21 cellular contexts compared by ENCODE assay signal in genomic region chr1:16118706-16119105, GRCh38. TPM values are rescaled to one million over a fixed set of nuclear protein-coding genes. Genes with fewer than 3 reads are reported as not detected.
"Had no signal": no experiment of that assay in that cellular context is flagged by ENCODE, and none has a peak within 500 bp of the region (broad histone marks: within the 10 kb centered on the region; RNA-seq: fewer than 3 reads in every experiment).

No MANE protein-coding gene starts in this region.

- H3K4me3 ChIP-seq: adrenal gland, breast epithelium, coronary artery, esophagus squamous epithelium, gastrocnemius medialis, lower lobe of right lung, sigmoid colon had no signal

- H3K36me3 ChIP-seq: breast epithelium, gastrocnemius medialis, lower lobe of right lung, sigmoid colon had no signal

- DNase-seq: activated CD4-positive, alpha-beta T cell treated with anti-CD3 and anti-CD28 coated beads, Interleukin-2, amount 50 U/mL, for 48 hours; activated CD8-positive, alpha-beta memory T cell treated with anti-CD3 and anti-CD28 coated beads, Interleukin-2, amount 50 U/mL, for 48 hours; activated naive CD4-positive, alpha-beta T cell; activated T-cell treated with anti-CD3 and anti-CD28 coated beads, Interleukin-2, amount 50 U/mL, for 4 hours; adrenal gland; esophagus squamous epithelium; gastrocnemius medialis; hypothalamus; left cardiac atrium; lower lobe of right lung; midbrain; sigmoid colon; stimulated activated CD4-positive, alpha-beta T cell treated with anti-CD3 and anti-CD28 coated beads, Interleukin-4, amount 100 ng/mL, for 24 hours; stimulated activated naive CD4-positive, alpha-beta T cell treated with Interleukin-2 at 50 U/mL for 16 hours; T1000 had no signal

- H3K4me1 ChIP-seq: adrenal gland, breast epithelium, gastrocnemius medialis, sigmoid colon had no signal

- H3K27me3 ChIP-seq: adrenal gland, breast epithelium, esophagus squamous epithelium, gastrocnemius medialis, sigmoid colon had no signal

- H3K27ac ChIP-seq: adrenal gland, breast epithelium, coronary artery, esophagus squamous epithelium, gastrocnemius medialis, lower lobe of right lung, sigmoid colon had no signal

- H3K9me3 ChIP-seq: adrenal gland, breast epithelium, esophagus squamous epithelium, gastrocnemius medialis, lower lobe of right lung, sigmoid colon had no signal

RNA-seq across cellular contexts. Expression of gene EPHA2, which starts 37.2 kb away (rescaled TPM):
- total RNA-seq: activated CD8-positive, alpha-beta memory T cell treated with anti-CD3 and anti-CD28 coated beads for 36 hours; activated T-helper 2 cell treated with anti-CD3 and anti-CD28 coated beads, Interferon-gamma antibody, Interleukin-2, Interleukin-4, amounts not matched to agents 10 μg/mL and 5 μg/mL and 100 μg/mL, durations not matched to agents 14 hours and 24 hours and 36 hours; natural killer cell treated with Interleukin-12 subunit alpha and Interleukin-12 subunit beta and Interleukin-15 and Interleukin-18, amount 100 ng/mL, for 72 hours had no signal

RNA-seq across cellular contexts. Expression of gene FAM131C, which starts 45.3 kb away (rescaled TPM):
- total RNA-seq: breast epithelium; gastrocnemius medialis; lower lobe of right lung; natural killer cell treated with Interleukin-12 subunit alpha and Interleukin-12 subunit beta and Interleukin-15 and Interleukin-18, amount 100 ng/mL, for 72 hours; urinary bladder had no signal
